Comparison of ENCODE assay signal across 30 cellular contexts in the genomic region with DNA sequence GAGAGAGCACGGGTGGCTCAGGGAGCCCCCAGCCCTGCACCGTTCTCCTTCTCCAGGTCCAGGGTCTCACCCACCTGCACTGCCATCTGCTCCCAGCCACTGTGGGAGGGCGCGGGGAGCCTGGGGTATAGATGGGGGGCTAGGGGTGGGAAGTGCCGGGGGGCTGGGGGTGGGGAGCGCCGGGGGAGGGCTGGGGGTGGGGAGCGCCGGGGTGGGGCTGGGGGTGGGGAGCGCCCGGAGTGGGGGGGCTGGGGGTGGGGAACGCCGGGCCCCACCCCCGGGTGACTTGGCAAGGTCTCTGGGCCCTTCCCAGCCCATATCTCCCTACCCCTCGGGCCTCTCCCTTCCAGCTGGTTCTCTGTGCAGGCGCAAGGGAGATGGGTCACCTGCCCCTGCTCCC. TPM values are rescaled to one million over a fixed set of nuclear protein-coding genes. Genes with fewer than 3 reads are reported as not detected.
"Had no signal": no experiment of that assay in that cellular context is flagged by ENCODE, and none has a peak within 500 bp of the region (broad histone marks: within the 10 kb centered on the region; RNA-seq: fewer than 3 reads in every experiment).

A gene with protein sequence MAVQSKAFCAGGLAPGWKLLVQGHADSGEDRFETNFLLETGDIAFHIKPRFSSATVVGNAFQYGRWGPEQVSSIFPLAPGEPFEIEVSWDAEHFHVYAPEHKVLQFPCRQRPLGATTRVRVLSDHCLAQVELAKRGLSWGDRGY (minus strand): TSS at position 101 of the 400 bp plus-strand sequence. CDS start 15 bp downstream, at position 86.

- H3K79me2 ChIP-seq: hepatocyte had no signal

- DNase-seq: activated CD4-positive, alpha-beta T cell treated with anti-CD3 and anti-CD28 coated beads, Interleukin-2, amount 10 ng/mL, durations not matched to agents 7 days and 5 days; activated CD4-positive, CD25-positive, alpha-beta regulatory T cell treated with anti-CD3 and anti-CD28 coated beads, Interleukin-2, amount 50 U/mL, for 72 hours; activated CD8-positive, alpha-beta memory T cell treated with anti-CD3 and anti-CD28 coated beads, Interleukin-2, amount 50 U/mL, for 4 hours; activated naive CD4-positive, alpha-beta T cell; activated T-cell treated with anti-CD3 and anti-CD28 coated beads, Interleukin-2, amount 50 U/mL, for 24 hours; adrenal gland; glutamatergic neuron; left ventricle myocardium inferior; mammary epithelial cell; retina; stimulated activated CD4-positive, alpha-beta T cell treated with anti-CD3 and anti-CD28 coated beads, Interleukin-2, amount 100 ng/mL, for 48 hours; stimulated activated CD8-positive, alpha-beta memory T cell treated with anti-CD3 and anti-CD28 coated beads, Interleukin-4, amount 100 ng/mL, for 48 hours; stimulated activated naive CD4-positive, alpha-beta T cell; substantia nigra; T-cell; thyroid gland; WERI-Rb-1 had no signal

- H2AFZ ChIP-seq: hepatocyte had no signal

- H3K4me2 ChIP-seq: hepatocyte had no signal

- H3K36me3 ChIP-seq: adrenal gland, esophagus muscularis mucosa, left ventricle myocardium inferior, thyroid gland, upper lobe of right lung, WERI-Rb-1 had no signal

- H3K4me3 ChIP-seq: adrenal gland, hepatocyte, thyroid gland, upper lobe of right lung had no signal

- H3K9me3 ChIP-seq: adrenal gland, esophagus muscularis mucosa, left ventricle myocardium inferior, thyroid gland, upper lobe of right lung had no signal

- FAIRE-seq: astrocyte, colon, frontal cortex, TTC549 had no signal

- H3K27ac ChIP-seq: adrenal gland, esophagus muscularis mucosa, hepatocyte, left ventricle myocardium inferior, thyroid gland, upper lobe of right lung had no signal

- H3K27me3 ChIP-seq: hepatocyte, thyroid gland had no signal

RNA-seq across cellular contexts. Expression of the gene that starts here (rescaled TPM):
- total RNA-seq: activated CD4-positive, alpha-beta T cell treated with anti-CD3 and anti-CD28 coated beads, Interleukin-2, amount 10 ng/mL, durations not matched to agents 7 days and 5 days; activated T-helper 17 cell treated with anti-CD3 and anti-CD28 coated beads, Interleukin-2, amount 50 U/mL, for 72 hours; adrenal gland; astrocyte; esophagus muscularis mucosa; frontal cortex; hepatocyte; left ventricle myocardium inferior; mammary epithelial cell; mononuclear cell; myocyte; osteocyte; progenitor cell of endocrine pancreas; T-cell; thyroid gland; upper lobe of right lung had no signal
- polyA plus RNA-seq: adrenal gland, hepatocyte, mammary epithelial cell, neural cell had no signal
